In the genomic region with DNA sequence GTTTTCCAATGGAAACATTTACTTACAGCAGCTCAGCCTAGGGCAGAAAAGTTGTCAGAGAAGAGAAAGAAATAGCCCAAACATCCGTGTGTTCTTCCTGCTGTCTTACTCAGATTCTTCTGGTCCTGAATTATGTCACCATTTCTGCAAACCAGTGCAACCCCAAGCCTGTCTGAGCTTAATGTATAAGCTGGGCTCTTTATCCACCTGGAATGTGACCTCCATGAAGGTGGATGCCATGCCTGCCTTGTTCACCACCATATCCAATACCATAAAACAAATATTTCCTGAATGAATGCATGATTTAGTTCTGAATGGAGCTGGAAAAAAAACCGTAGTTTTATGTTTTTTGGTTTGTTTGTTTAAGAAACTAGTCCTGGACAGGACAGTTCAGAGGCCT, we compare ENCODE assay signal across 17 cellular contexts.
DNase-seq lines count a peak whose midpoint lies in the region; ATAC-seq, FAIRE-seq and TF ChIP-seq lines count a peak whose summit lies in the region.
"Had no signal": no experiment of that assay in that cellular context is flagged by ENCODE, and none has a peak within 500 bp of the region (broad histone marks: within the 10 kb centered on the region; RNA-seq: fewer than 3 reads in every experiment).

No MANE protein-coding gene starts in this region.

- TF ChIP-seq EP300 in HepG2 (IDR thresholded peaks at IDR 0.05; ENCODE audit: low read depth in 2 of 2, low read length in 2 of 2) (no peak), HepG2 (CRISPR knock-in tag; IDR thresholded peaks at IDR 0.05; ENCODE audit: borderline replicate concordance) (no peak)

- H2BK15ac ChIP-seq in mesenchymal stem cell (ENCODE audit: low read depth, poor library complexity, severe bottlenecking): no peak overlapping the region

- H4K91ac ChIP-seq in mesenchymal stem cell (ENCODE audit: low read length): no peak overlapping the region

- BruUV-seq in HepG2 (replicated peaks; lab: Mats Ljungman, UMichigan): no TSS peak

- DNase-seq in Caki2 (ENCODE audit: low read depth): peak; percentile 32
- DNase-seq in kidney epithelial cell (ENCODE audit: low read depth): peak; percentile 35
- DNase-seq in mesenchymal stem cell: no peak
- no peak for DNase-seq in esophagus squamous epithelium (lab: John Stamatoyannopoulos, UW)
- no peak for DNase-seq in HepG2 (ENCODE audit: low spot score)
- DNase-seq: 8988T; CD8-positive, alpha-beta T cell; DMS 273 treated with DMSO at 0.1 percent for 48 hours; DMS53; DND-41; EL; GM23248 had no signal

- no peak for TF ChIP-seq RAD21 in HepG2 (CRISPR knock-in tag; IDR thresholded peaks at IDR 0.05)

- CTCF ChIA-PET in HepG2 (lab: Yijun Ruan, JAX; ENCODE audit: low intra/inter-chr PET ratio, low total read pairs): no interaction called here

- H3K9ac ChIP-seq in mesenchymal stem cell (ENCODE audit: low read length) (no peak overlapping the region), HepG2 (ENCODE audit: insufficient read depth, low read depth, low read length) (no peak overlapping the region)
- H3K9ac ChIP-seq: BLaER1 treated with 17β-estradiol and CSF1 and Interleukin-3, amounts not matched to agents 10 nM and 100 nM; GM23248 had no signal

- WGBS in mesenchymal stem cell: 64% methylated on average over 2 of the region's 2 CpGs
- WGBS in esophagus squamous epithelium, 2 donors: 53 to 58% methylated on average over 2 of the region's 2 CpGs
- 0% methylated on average over 2 of the region's 2 CpGs for WGBS in HepG2 (ENCODE audit: low lambda C conversion rate)

- H2BK12ac ChIP-seq in mesenchymal stem cell (ENCODE audit: low read length in 2 of 2): no peak overlapping the region

- no peak overlapping the region for H3K23ac ChIP-seq in mesenchymal stem cell (ENCODE audit: low read length in 2 of 2)

- H3K36me3 ChIP-seq in kidney epithelial cell (ENCODE audit: control insufficient read depth, insufficient read depth, low read length) (no peaks in the 10 kb centered on the region), mesenchymal stem cell (ENCODE audit: control insufficient read depth in 1 of 2, insufficient read depth in 2 of 2, low read depth in 1 of 2, low read length in 2 of 2) (no peaks in the 10 kb centered on the region), esophagus squamous epithelium (no peaks in the 10 kb centered on the region), HepG2 (replicated peaks in 1 of 2; ENCODE audit: control insufficient read depth in 1 of 2, insufficient read depth in 2 of 2, low read length in 2 of 2) (no peaks in the 10 kb centered on the region)
- H3K36me3 ChIP-seq: BLaER1 treated with 17β-estradiol and CSF1 and Interleukin-3, amounts not matched to agents 10 nM and 100 nM; HAP-1 had no signal

- no peak overlapping the region for H3K4ac ChIP-seq in mesenchymal stem cell (ENCODE audit: low read depth in 1 of 2, low read length in 2 of 2)

- no peak overlapping the region for H2BK5ac ChIP-seq in mesenchymal stem cell (ENCODE audit: low read depth, low read length, poor library complexity, severe bottlenecking)

- ATAC-seq in GM18511 (IDR thresholded peaks at IDR 0.05; ENCODE audit: unreplicated experiment): no peak
- no peak for ATAC-seq in HepG2
- ATAC-seq in GM18861 (IDR thresholded peaks at IDR 0.05; ENCODE audit: unreplicated experiment): no peak
- ATAC-seq: CD8-positive, alpha-beta T cell; GM12878 had no signal

- H3K79me1 ChIP-seq in mesenchymal stem cell (replicated peaks; ENCODE audit: low read length, poor library complexity, severe bottlenecking): peaks cover 7% of the 10 kb centered on the region

- no peak overlapping the region for H4K8ac ChIP-seq in mesenchymal stem cell (ENCODE audit: low read length)

- no peaks in the 10 kb centered on the region for H3K79me2 ChIP-seq in HepG2 (ENCODE audit: insufficient read depth, low read length)

- no peak overlapping the region for H3K4me3 ChIP-seq in kidney epithelial cell (ENCODE audit: low read depth, low read length)
- H3K4me3 ChIP-seq in mesenchymal stem cell (ENCODE audit: insufficient read depth in 1 of 2, low read depth in 1 of 2, low read length in 2 of 2): no peak overlapping the region
- H3K4me3 ChIP-seq in esophagus squamous epithelium: no peak overlapping the region
- no peak overlapping the region for H3K4me3 ChIP-seq in HepG2 (replicated peaks in 1 of 3; ENCODE audit: insufficient read depth in 1 of 3, low read depth in 2 of 3, low read length in 3 of 3)
- H3K4me3 ChIP-seq: BLaER1 treated with 17β-estradiol and CSF1 and Interleukin-3, amounts not matched to agents 10 nM and 100 nM; GM12878; GM23248; HAP-1 had no signal

- no peak overlapping the region for H3K4me2 ChIP-seq in mesenchymal stem cell (ENCODE audit: low read length, poor library complexity, severe bottlenecking)
- no peak overlapping the region for H3K4me2 ChIP-seq in HepG2 (ENCODE audit: low read depth, low read length)
- H3K4me2 ChIP-seq: BLaER1 treated with 17β-estradiol and CSF1 and Interleukin-3, amounts not matched to agents 10 nM and 100 nM had no signal

- peaks cover 10% of the 10 kb centered on the region for H3K4me1 ChIP-seq in mesenchymal stem cell (ENCODE audit: control insufficient read depth, insufficient read depth, low read depth, low read length)
- peaks cover 0 to 40% (median 15%) of the 10 kb centered on the region in 3 donors for H3K4me1 ChIP-seq in esophagus squamous epithelium
- no peaks in the 10 kb centered on the region for H3K4me1 ChIP-seq in HepG2 (ENCODE audit: insufficient read depth, low read length)
- H3K4me1 ChIP-seq: BLaER1 treated with 17β-estradiol and CSF1 and Interleukin-3, amounts not matched to agents 10 nM and 100 nM; HAP-1 had no signal

- H3K18ac ChIP-seq in mesenchymal stem cell (ENCODE audit: low read depth in 1 of 2, low read length in 2 of 2): no peak overlapping the region

- TF ChIP-seq CTCF in kidney epithelial cell (IDR thresholded peaks at IDR 0.05; ENCODE audit: insufficient read depth, low read length, poor library complexity, severe bottlenecking) (no peak), esophagus squamous epithelium (IDR thresholded peaks at IDR 0.05) (no peak), HepG2 (CRISPR knock-in tag; IDR thresholded peaks at IDR 0.05) (no peak)

- no peak overlapping the region for H3K14ac ChIP-seq in mesenchymal stem cell (ENCODE audit: low read length in 2 of 2)

- TF ChIP-seq POLR2A in esophagus squamous epithelium (IDR thresholded peaks at IDR 0.05): no peak
- no peak for TF ChIP-seq POLR2A in HepG2 (IDR thresholded peaks at IDR 0.05; ENCODE audit: insufficient read depth in 1 of 2, low read depth in 2 of 2, low read length in 2 of 2)

- H3K27me3 ChIP-seq in kidney epithelial cell (ENCODE audit: control insufficient read depth, insufficient read depth, low read length): no peaks in the 10 kb centered on the region
- peaks cover 0 to 15% of the 10 kb centered on the region in 2 experiments for H3K27me3 ChIP-seq in mesenchymal stem cell (ENCODE audit: control insufficient read depth in 1 of 2, insufficient read depth in 1 of 2, low read length in 2 of 2)
- no peaks in the 10 kb centered on the region for H3K27me3 ChIP-seq in esophagus squamous epithelium
- no peaks in the 10 kb centered on the region; a peak in 1 of 5 replicates for H3K27me3 ChIP-seq in HepG2 (ENCODE audit: control insufficient read depth in 1 of 2, insufficient read depth in 2 of 2, low read length in 2 of 2)
- H3K27me3 ChIP-seq: BLaER1 treated with 17β-estradiol and CSF1 and Interleukin-3, amounts not matched to agents 10 nM and 100 nM had no signal

- H3K9me3 ChIP-seq in mesenchymal stem cell (ENCODE audit: control insufficient read depth, low read length) (peaks cover 5% of the 10 kb centered on the region), esophagus squamous epithelium (no peaks in the 10 kb centered on the region), HepG2 (ENCODE audit: low read length) (no peaks in the 10 kb centered on the region)
- H3K9me3 ChIP-seq: BLaER1 treated with 17β-estradiol and CSF1 and Interleukin-3, amounts not matched to agents 10 nM and 100 nM; HAP-1 had no signal

- H3K27ac ChIP-seq in mesenchymal stem cell (ENCODE audit: low read length, poor library complexity, severe bottlenecking) (peak overlapping the region; percentile 91), esophagus squamous epithelium (peak overlapping the region in 2 of 4 donors; percentile 76 to 85), HepG2 (ENCODE audit: extremely low read length, insufficient read depth, low read length) (no peak overlapping the region)
- H3K27ac ChIP-seq: BLaER1 treated with 17β-estradiol and CSF1 and Interleukin-3, amounts not matched to agents 10 nM and 100 nM; GM23248 had no signal

- FAIRE-seq in HepG2 (lab: Jason Lieb, UNC): no peak
- FAIRE-seq: GM12878 had no signal

- no peak overlapping the region for H2AFZ ChIP-seq in mesenchymal stem cell (ENCODE audit: low read depth, low read length)
- no peak overlapping the region for H2AFZ ChIP-seq in HepG2 (ENCODE audit: low read length)
- H2AFZ ChIP-seq: GM23248 had no signal

- H2BK120ac ChIP-seq in mesenchymal stem cell (ENCODE audit: low read depth, low read length): no peak overlapping the region

- no peaks in the 10 kb centered on the region for H4K20me1 ChIP-seq in HepG2 (ENCODE audit: insufficient read depth, low read length)
- H4K20me1 ChIP-seq: BLaER1 treated with 17β-estradiol and CSF1 and Interleukin-3, amounts not matched to agents 10 nM and 100 nM had no signal

- POLR2A ChIA-PET in HepG2 (lab: Yijun Ruan, JAX): no interaction called here

- in situ Hi-C loops in Caki2 (cut with HindIII; ENCODE audit: low pct_unique_long_range_greater_than_20kb, low sequenced_read_pairs): no loop called here
- in situ Hi-C loops in HepG2 (cut with HindIII; ENCODE audit: extremely low pct_ligation_motif_present, low pct_unique_long_range_greater_than_20kb): no loop called here

- H2AK5ac ChIP-seq in mesenchymal stem cell (ENCODE audit: low read length, severe bottlenecking): no peak overlapping the region

- intact Hi-C loops in esophagus squamous epithelium (cut with DNase I) (no loop called here), HepG2 (cut with micrococcal nuclease; ENCODE audit: unreplicated experiment) (no loop called here)

TF ChIP-seq in HepG2, 621 proteins besides CTCF, POLR2A, EP300 and RAD21:
- no peak for TF ChIP-seq RBM22 (optimal IDR thresholded peaks at IDR 0.05; ENCODE audit: low read length)

Comparison
In these comparisons a context has a peak if more than half of its experiments do, and no peak if none do; other contexts are left out.
1. DNase-seq: peak in Caki2 (single experiment) and kidney epithelial cell (single experiment); none in mesenchymal stem cell (single experiment), esophagus squamous epithelium (single experiment) and HepG2 (single experiment).